1 cellular context compared by ENCODE assay signal in the genomic region with DNA sequence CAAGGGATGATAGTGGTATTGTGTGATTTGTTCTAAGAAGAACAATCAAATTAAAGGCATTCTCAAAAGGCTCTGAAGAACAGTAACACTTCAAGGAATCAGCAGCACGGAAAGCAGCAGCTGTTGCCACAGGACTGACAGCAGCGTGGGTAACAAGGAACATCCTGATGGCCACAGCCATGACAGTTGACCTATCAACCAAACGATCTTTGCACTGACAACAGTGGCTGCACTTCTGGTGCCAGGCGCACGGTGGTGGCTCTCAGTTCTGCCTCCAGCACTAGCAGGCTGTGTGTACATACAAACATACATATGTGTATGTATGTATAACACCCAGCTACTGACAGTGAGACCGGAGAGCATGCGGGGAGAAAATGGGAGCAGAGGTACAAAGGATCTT.
TF ChIP-seq lines count a peak whose summit lies in the region.

No MANE protein-coding gene starts in this region.

TF ChIP-seq in HepG2, 621 proteins besides CTCF, POLR2A, EP300 and RAD21 (continued from another document and continues in another):
- TF ChIP-seq ZNF574 (CRISPR knock-in tag; IDR thresholded peaks at IDR 0.05), result no peak
- TF ChIP-seq, protein P1, sequence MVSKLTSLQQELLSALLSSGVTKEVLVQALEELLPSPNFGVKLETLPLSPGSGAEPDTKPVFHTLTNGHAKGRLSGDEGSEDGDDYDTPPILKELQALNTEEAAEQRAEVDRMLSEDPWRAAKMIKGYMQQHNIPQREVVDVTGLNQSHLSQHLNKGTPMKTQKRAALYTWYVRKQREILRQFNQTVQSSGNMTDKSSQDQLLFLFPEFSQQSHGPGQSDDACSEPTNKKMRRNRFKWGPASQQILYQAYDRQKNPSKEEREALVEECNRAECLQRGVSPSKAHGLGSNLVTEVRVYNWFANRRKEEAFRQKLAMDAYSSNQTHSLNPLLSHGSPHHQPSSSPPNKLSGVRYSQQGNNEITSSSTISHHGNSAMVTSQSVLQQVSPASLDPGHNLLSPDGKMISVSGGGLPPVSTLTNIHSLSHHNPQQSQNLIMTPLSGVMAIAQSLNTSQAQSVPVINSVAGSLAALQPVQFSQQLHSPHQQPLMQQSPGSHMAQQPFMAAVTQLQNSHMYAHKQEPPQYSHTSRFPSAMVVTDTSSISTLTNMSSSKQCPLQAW (CRISPR knock-in tag; IDR thresholded peaks at IDR 0.05), result no peak
- TF ChIP-seq MTF2 (CRISPR knock-in tag; IDR thresholded peaks at IDR 0.05; ENCODE audit: borderline replicate concordance), result no peak
- TF ChIP-seq ZC3H13 (CRISPR knock-in tag; IDR thresholded peaks at IDR 0.05), result no peak
- no peak for TF ChIP-seq ATAD3A (CRISPR knock-in tag; IDR thresholded peaks at IDR 0.05)
- no peak for TF ChIP-seq ZNF615 (CRISPR knock-in tag; IDR thresholded peaks at IDR 0.05; ENCODE audit: borderline replicate concordance)
- 0 out of 2 replicates have a peak, but pooled peaks have one; percentile 26 for TF ChIP-seq ZNF782 (CRISPR knock-in tag; IDR thresholded peaks at IDR 0.05; ENCODE audit: borderline replicate concordance)
- TF ChIP-seq ZMYM2 (CRISPR knock-in tag; IDR thresholded peaks at IDR 0.05), result no peak
- TF ChIP-seq ZNF576 (CRISPR knock-in tag; IDR thresholded peaks at IDR 0.05), result no peak
- no peak for TF ChIP-seq SMARCE1 (IDR thresholded peaks at IDR 0.05; ENCODE audit: borderline replicate concordance)
- TF ChIP-seq SNAI1 (CRISPR knock-in tag; IDR thresholded peaks at IDR 0.05; ENCODE audit: borderline replicate concordance), result no peak
- no peak for TF ChIP-seq RXRA (CRISPR knock-in tag; IDR thresholded peaks at IDR 0.05)
- no peak; the same call in 1 of the 2 replicates for TF ChIP-seq MYC (CRISPR knock-in tag; IDR thresholded peaks at IDR 0.05; ENCODE audit: borderline replicate concordance)
- TF ChIP-seq KLF9 (CRISPR knock-in tag; IDR thresholded peaks at IDR 0.05; ENCODE audit: low read depth), result no peak
- no peak for TF ChIP-seq FOXM1 (CRISPR knock-in tag; IDR thresholded peaks at IDR 0.05)
- TF ChIP-seq IKZF4 (CRISPR knock-in tag; IDR thresholded peaks at IDR 0.05; ENCODE audit: borderline replicate concordance, low read depth, not compliant biosample characterization), result no peak
- no peak for TF ChIP-seq THRA (CRISPR knock-in tag; IDR thresholded peaks at IDR 0.05; ENCODE audit: borderline replicate concordance)
- no peak for TF ChIP-seq JUNB (CRISPR knock-in tag; IDR thresholded peaks at IDR 0.05; ENCODE audit: borderline replicate concordance)
- no peak for TF ChIP-seq PITX1 (CRISPR knock-in tag; IDR thresholded peaks at IDR 0.05)
- no peak for TF ChIP-seq SSRP1 (CRISPR knock-in tag; IDR thresholded peaks at IDR 0.05)
- no peak for TF ChIP-seq ADNP (CRISPR knock-in tag; IDR thresholded peaks at IDR 0.05)
- TF ChIP-seq ZNF724P (CRISPR knock-in tag; IDR thresholded peaks at IDR 0.05; ENCODE audit: borderline replicate concordance), result no peak
- no peak for TF ChIP-seq KLF16 (CRISPR knock-in tag; IDR thresholded peaks at IDR 0.05)
- no peak for TF ChIP-seq ZNF562 (CRISPR knock-in tag; IDR thresholded peaks at IDR 0.05; ENCODE audit: borderline replicate concordance)
- peak; percentile 60; the same call in 1 of the 2 replicates for TF ChIP-seq MEIS1 (CRISPR knock-in tag; IDR thresholded peaks at IDR 0.05; ENCODE audit: borderline replicate concordance)
- TF ChIP-seq STAT6 (CRISPR knock-in tag; IDR thresholded peaks at IDR 0.05; ENCODE audit: borderline replicate concordance), result no peak
- TF ChIP-seq ARNT (IDR thresholded peaks at IDR 0.05), result no peak
- TF ChIP-seq MATR3 (CRISPR knock-in tag; IDR thresholded peaks at IDR 0.05), result no peak
- TF ChIP-seq ZMYM3 (CRISPR knock-in tag; IDR thresholded peaks at IDR 0.05), result no peak
- TF ChIP-seq, protein P2, sequence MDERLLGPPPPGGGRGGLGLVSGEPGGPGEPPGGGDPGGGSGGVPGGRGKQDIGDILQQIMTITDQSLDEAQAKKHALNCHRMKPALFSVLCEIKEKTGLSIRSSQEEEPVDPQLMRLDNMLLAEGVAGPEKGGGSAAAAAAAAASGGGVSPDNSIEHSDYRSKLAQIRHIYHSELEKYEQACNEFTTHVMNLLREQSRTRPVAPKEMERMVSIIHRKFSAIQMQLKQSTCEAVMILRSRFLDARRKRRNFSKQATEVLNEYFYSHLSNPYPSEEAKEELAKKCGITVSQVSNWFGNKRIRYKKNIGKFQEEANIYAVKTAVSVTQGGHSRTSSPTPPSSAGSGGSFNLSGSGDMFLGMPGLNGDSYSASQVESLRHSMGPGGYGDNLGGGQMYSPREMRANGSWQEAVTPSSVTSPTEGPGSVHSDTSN (CRISPR knock-in tag; IDR thresholded peaks at IDR 0.05), result peak; percentile 39; the same call in 1 of the 2 replicates
- TF ChIP-seq IRX3 (CRISPR knock-in tag; IDR thresholded peaks at IDR 0.05; ENCODE audit: borderline replicate concordance, low read depth), result no peak
- TF ChIP-seq MAFK (conservative IDR thresholded peaks at IDR 0.05 in 1 of 2, IDR thresholded peaks at IDR 0.05 in 1 of 2; ENCODE audit: low read length in 2 of 2), result no peak
- no peak for TF ChIP-seq HMG20B (CRISPR knock-in tag; conservative IDR thresholded peaks at IDR 0.05)
- no peak for TF ChIP-seq ZNF776 (CRISPR knock-in tag; IDR thresholded peaks at IDR 0.05)
- TF ChIP-seq CEBPG (CRISPR knock-in tag; IDR thresholded peaks at IDR 0.05), result no peak
- TF ChIP-seq SMC3 (IDR thresholded peaks at IDR 0.05; ENCODE audit: low read length), result peak; percentile 39; the same call in 1 of the 2 replicates
- TF ChIP-seq, protein P3, sequence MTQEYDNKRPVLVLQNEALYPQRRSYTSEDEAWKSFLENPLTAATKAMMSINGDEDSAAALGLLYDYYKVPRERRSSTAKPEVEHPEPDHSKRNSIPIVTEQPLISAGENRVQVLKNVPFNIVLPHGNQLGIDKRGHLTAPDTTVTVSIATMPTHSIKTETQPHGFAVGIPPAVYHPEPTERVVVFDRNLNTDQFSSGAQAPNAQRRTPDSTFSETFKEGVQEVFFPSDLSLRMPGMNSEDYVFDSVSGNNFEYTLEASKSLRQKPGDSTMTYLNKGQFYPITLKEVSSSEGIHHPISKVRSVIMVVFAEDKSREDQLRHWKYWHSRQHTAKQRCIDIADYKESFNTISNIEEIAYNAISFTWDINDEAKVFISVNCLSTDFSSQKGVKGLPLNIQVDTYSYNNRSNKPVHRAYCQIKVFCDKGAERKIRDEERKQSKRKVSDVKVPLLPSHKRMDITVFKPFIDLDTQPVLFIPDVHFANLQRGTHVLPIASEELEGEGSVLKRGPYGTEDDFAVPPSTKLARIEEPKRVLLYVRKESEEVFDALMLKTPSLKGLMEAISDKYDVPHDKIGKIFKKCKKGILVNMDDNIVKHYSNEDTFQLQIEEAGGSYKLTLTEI (CRISPR knock-in tag; conservative IDR thresholded peaks at IDR 0.05), result no peak
- no peak for TF ChIP-seq RAD51 (IDR thresholded peaks at IDR 0.05; ENCODE audit: borderline replicate concordance)
- TF ChIP-seq, protein P4, sequence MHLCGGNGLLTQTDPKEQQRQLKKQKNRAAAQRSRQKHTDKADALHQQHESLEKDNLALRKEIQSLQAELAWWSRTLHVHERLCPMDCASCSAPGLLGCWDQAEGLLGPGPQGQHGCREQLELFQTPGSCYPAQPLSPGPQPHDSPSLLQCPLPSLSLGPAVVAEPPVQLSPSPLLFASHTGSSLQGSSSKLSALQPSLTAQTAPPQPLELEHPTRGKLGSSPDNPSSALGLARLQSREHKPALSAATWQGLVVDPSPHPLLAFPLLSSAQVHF (CRISPR knock-in tag; IDR thresholded peaks at IDR 0.05), result no peak
- TF ChIP-seq NAIF1 (CRISPR knock-in tag; IDR thresholded peaks at IDR 0.05; ENCODE audit: borderline replicate concordance), result no peak
- TF ChIP-seq ZNF296 (CRISPR knock-in tag; conservative IDR thresholded peaks at IDR 0.05), result no peak
- no peak for TF ChIP-seq ZSCAN29 (CRISPR knock-in tag; conservative IDR thresholded peaks at IDR 0.05)
- no peak for TF ChIP-seq ZNF772 (CRISPR knock-in tag; IDR thresholded peaks at IDR 0.05)
- no peak for TF ChIP-seq ZNF839 (CRISPR knock-in tag; IDR thresholded peaks at IDR 0.05; ENCODE audit: borderline replicate concordance)
- peak; percentile 72 for TF ChIP-seq SAP130 (CRISPR knock-in tag; IDR thresholded peaks at IDR 0.05; ENCODE audit: low read depth)
- TF ChIP-seq ZSCAN22 (CRISPR knock-in tag; IDR thresholded peaks at IDR 0.05), result no peak
- TF ChIP-seq ZNF567 (CRISPR knock-in tag; IDR thresholded peaks at IDR 0.05; ENCODE audit: borderline replicate concordance), result no peak
- no peak for TF ChIP-seq SOX5 (CRISPR knock-in tag; IDR thresholded peaks at IDR 0.05; ENCODE audit: borderline replicate concordance)
- no peak for TF ChIP-seq GMEB2 (CRISPR knock-in tag; IDR thresholded peaks at IDR 0.05; ENCODE audit: low read depth)
- TF ChIP-seq ELF3 (CRISPR knock-in tag; IDR thresholded peaks at IDR 0.05), result peak; percentile 62
- no peak for TF ChIP-seq EEA1 (CRISPR knock-in tag; IDR thresholded peaks at IDR 0.05; ENCODE audit: borderline replicate concordance)
- TF ChIP-seq SRSF4 (IDR thresholded peaks at IDR 0.05; ENCODE audit: low read depth, low read length, poor library complexity, severe bottlenecking), result no peak
- no peak for TF ChIP-seq PHF5A (CRISPR knock-in tag; IDR thresholded peaks at IDR 0.05; ENCODE audit: low read depth, unreplicated experiment)
- TF ChIP-seq NCOA2 (CRISPR knock-in tag; IDR thresholded peaks at IDR 0.05), result no peak
- TF ChIP-seq, protein P5, sequence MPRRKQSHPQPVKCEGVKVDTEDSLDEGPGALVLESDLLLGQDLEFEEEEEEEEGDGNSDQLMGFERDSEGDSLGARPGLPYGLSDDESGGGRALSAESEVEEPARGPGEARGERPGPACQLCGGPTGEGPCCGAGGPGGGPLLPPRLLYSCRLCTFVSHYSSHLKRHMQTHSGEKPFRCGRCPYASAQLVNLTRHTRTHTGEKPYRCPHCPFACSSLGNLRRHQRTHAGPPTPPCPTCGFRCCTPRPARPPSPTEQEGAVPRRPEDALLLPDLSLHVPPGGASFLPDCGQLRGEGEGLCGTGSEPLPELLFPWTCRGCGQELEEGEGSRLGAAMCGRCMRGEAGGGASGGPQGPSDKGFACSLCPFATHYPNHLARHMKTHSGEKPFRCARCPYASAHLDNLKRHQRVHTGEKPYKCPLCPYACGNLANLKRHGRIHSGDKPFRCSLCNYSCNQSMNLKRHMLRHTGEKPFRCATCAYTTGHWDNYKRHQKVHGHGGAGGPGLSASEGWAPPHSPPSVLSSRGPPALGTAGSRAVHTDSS (CRISPR knock-in tag; conservative IDR thresholded peaks at IDR 0.05), result no peak
- peak; percentile 32; the same call in 1 of the 2 replicates for TF ChIP-seq ZNF292 (CRISPR knock-in tag; IDR thresholded peaks at IDR 0.05; ENCODE audit: borderline replicate concordance, low read depth)
